15 cellular contexts compared by ENCODE assay signal in genomic region chr20:58598271-58599015, GRCh38. TPM values are rescaled to one million over a fixed set of nuclear protein-coding genes. Genes with fewer than 3 reads are reported as not detected.
DNase-seq lines count a peak whose midpoint lies in the region; ATAC-seq and TF ChIP-seq lines count a peak whose summit lies in the region.
"Had no signal": no experiment of that assay in that cellular context is flagged by ENCODE, and none has a peak within 500 bp of the region (broad histone marks: within the 10 kb centered on the region; RNA-seq: fewer than 3 reads in every experiment).

No MANE protein-coding gene starts in this region.

- H3K27me3 ChIP-seq in esophagus squamous epithelium (peaks cover 0 to 12% (median 0%) of the 10 kb centered on the region in 4 donors), muscle layer of colon (ENCODE audit: control insufficient read depth in 1 of 2, insufficient read depth in 2 of 2, low read length in 2 of 2) (no peaks in the 10 kb centered on the region)

- peak; percentile 80 for DNase-seq in Right ventricle myocardium superior
- no peak for DNase-seq in cardiac septum (ENCODE audit: low spot score)
- no peak for DNase-seq in esophagus squamous epithelium (lab: John Stamatoyannopoulos, UW)
- no peak for DNase-seq in GM13977 (ENCODE audit: low spot score)
- no peak for DNase-seq in GM13976 (ENCODE audit: low spot score)
- no peak for DNase-seq in GM19238 (ENCODE audit: insufficient read length, low spot score)
- DNase-seq: activated CD4-positive, alpha-beta T cell treated with anti-CD3 and anti-CD28 coated beads for 1 hour; central memory CD4-positive, alpha-beta T cell; foreskin melanocyte; left lung; MV-4-11; stimulated activated CD4-positive, alpha-beta T cell treated with anti-CD3 and anti-CD28 coated beads, Interleukin-4, amount 100 ng/mL, for 4 hours had no signal

- intact Hi-C loops in Right ventricle myocardium superior (cut with DNase I): no loop called here
- intact Hi-C loops in cardiac septum (cut with DNase I): no loop called here
- intact Hi-C loops in esophagus squamous epithelium (cut with DNase I): no loop called here

- no peak for TF ChIP-seq CTCF in esophagus squamous epithelium (IDR thresholded peaks at IDR 0.05)
- TF ChIP-seq CTCF in GM13977 (IDR thresholded peaks at IDR 0.05; ENCODE audit: extremely low read depth, insufficient read depth, missing control alignments): no peak
- no peak for TF ChIP-seq CTCF in GM13976 (IDR thresholded peaks at IDR 0.05; ENCODE audit: borderline replicate concordance, control extremely low read depth, extremely low read depth, insufficient read depth, missing control alignments)

- H3K27ac ChIP-seq in esophagus squamous epithelium: peak overlapping the region in 3 of 4 donors; percentile 53 to 88 (median 82)
- H3K27ac ChIP-seq in muscle layer of colon (ENCODE audit: low read depth, low read length): peak overlapping the region; percentile 88
- H3K27ac ChIP-seq: left lung, parathyroid adenoma had no signal

- ATAC-seq in Right ventricle myocardium superior (ENCODE audit: poor library complexity) (peak; percentile 71), GM21367 (IDR thresholded peaks at IDR 0.05; ENCODE audit: unreplicated experiment) (no peak)

- no peak overlapping the region for H3K9ac ChIP-seq in muscle layer of colon (ENCODE audit: low read length)
- H3K9ac ChIP-seq: parathyroid adenoma had no signal

- no peaks in the 10 kb centered on the region for H3K36me3 ChIP-seq in esophagus squamous epithelium
- no peaks in the 10 kb centered on the region for H3K36me3 ChIP-seq in muscle layer of colon (ENCODE audit: insufficient read depth, low read length)
- H3K36me3 ChIP-seq: left lung had no signal

- H3K4me1 ChIP-seq in esophagus squamous epithelium (peaks cover 0 to 45% (median 16%) of the 10 kb centered on the region in 3 donors), muscle layer of colon (ENCODE audit: insufficient read depth, low read length) (peaks cover 78% of the 10 kb centered on the region)
- H3K4me1 ChIP-seq: left lung, parathyroid adenoma had no signal

- in situ Hi-C loops in GM13977 (cut with MboI; ENCODE audit: low pct_unique_long_range_greater_than_20kb, low sequenced_read_pairs, unreplicated experiment) (no loop called here), GM13976 (cut with MboI; ENCODE audit: low sequenced_read_pairs, unreplicated experiment) (no loop called here)

- H3K9me3 ChIP-seq in esophagus squamous epithelium (no peaks in the 10 kb centered on the region), muscle layer of colon (ENCODE audit: low read length) (no peaks in the 10 kb centered on the region)
- H3K9me3 ChIP-seq: left lung had no signal

- H3K4me3 ChIP-seq in esophagus squamous epithelium (no peak overlapping the region), muscle layer of colon (ENCODE audit: low read depth in 1 of 2, low read length in 2 of 2) (peak overlapping the region in 1 of 2 donors; percentile 22)
- H3K4me3 ChIP-seq: left lung had no signal

- 46 to 59% methylated on average over 4 to 5 of the region's 5 CpGs for WGBS in esophagus squamous epithelium, 2 donors

- TF ChIP-seq POLR2A in esophagus squamous epithelium (IDR thresholded peaks at IDR 0.05): no peak

RNA-seq across cellular contexts. Expression of gene STX16, which starts 52.6 kb away (rescaled TPM):
- total RNA-seq in Right ventricle myocardium superior: 21.8 TPM
- total RNA-seq in cardiac septum: 33.1 TPM
- 10 to 100 TPM; 29.6 to 49.2 (median 32.8) TPM for total RNA-seq in esophagus squamous epithelium
